Comparison of ENCODE assay signal across 8 cellular contexts in genomic region chr14:100108042-100108825, GRCh38. TPM values are rescaled to one million over a fixed set of nuclear protein-coding genes. Genes with fewer than 3 reads are reported as not detected.
DNase-seq lines count a peak whose midpoint lies in the region; ATAC-seq and TF ChIP-seq lines count a peak whose summit lies in the region.

No MANE protein-coding gene starts in this region.

- H3K27ac Mint-ChIP-seq in dendritic cell treated with granulocyte-macrophage colony-stimulating factor and Interleukin-4, amounts not matched to agents 40 ng/mL and 50 ng/mL, for 4 days, result peak overlapping the region; percentile 43

- DNase-seq in ACHN, result peak; percentile 53
- DNase-seq in NCI-H524 treated with DMSO at 0.1 percent for 48 hours (lab: John Stamatoyannopoulos, UW), result peak; percentile 33
- peak; percentile 89 to 91 for DNase-seq in activated CD4-positive, alpha-beta T cell treated with anti-CD3 and anti-CD28 coated beads, Interleukin-2, amount 50 U/mL, for 4 hours
- peak; percentile 86 for DNase-seq in lower lobe of right lung
- peak; percentile 71 for DNase-seq in stimulated activated CD8-positive, alpha-beta memory T cell treated with anti-CD3 and anti-CD28 coated beads, Interleukin-15, amount 100 ng/mL, for 24 hours (ENCODE audit: low read depth)

- H3K27ac ChIP-seq in lower lobe of right lung, result peak overlapping the region; percentile 14

- no peak overlapping the region for H3K4me3 Mint-ChIP-seq in dendritic cell treated with granulocyte-macrophage colony-stimulating factor and Interleukin-4, amounts not matched to agents 40 ng/mL and 50 ng/mL, for 4 days

- in situ Hi-C loops in ACHN (cut with HindIII; ENCODE audit: low pct_ligation_motif_present, low pct_unique_long_range_greater_than_20kb, low sequenced_read_pairs), result no loop called here

- H3K36me3 Mint-ChIP-seq in dendritic cell treated with granulocyte-macrophage colony-stimulating factor and Interleukin-4, amounts not matched to agents 40 ng/mL and 50 ng/mL, for 4 days (ENCODE audit: low read depth), result peaks cover 95% of the 10 kb centered on the region

- TF ChIP-seq CTCF in lower lobe of right lung (IDR thresholded peaks at IDR 0.05), result peak; percentile 90

- no peaks in the 10 kb centered on the region for H3K27me3 Mint-ChIP-seq in dendritic cell treated with granulocyte-macrophage colony-stimulating factor and Interleukin-4, amounts not matched to agents 40 ng/mL and 50 ng/mL, for 4 days

- no peak overlapping the region for H3K4me3 ChIP-seq in lower lobe of right lung

- H3K27me3 ChIP-seq in lower lobe of right lung (ENCODE audit: low read depth), result no peaks in the 10 kb centered on the region

- no peaks in the 10 kb centered on the region for H3K36me3 ChIP-seq in lower lobe of right lung

- H3K4me1 Mint-ChIP-seq in dendritic cell treated with granulocyte-macrophage colony-stimulating factor and Interleukin-4, amounts not matched to agents 40 ng/mL and 50 ng/mL, for 4 days (ENCODE audit: low read depth), result peaks cover 73% of the 10 kb centered on the region

- intact Hi-C loops in dendritic cell treated with granulocyte-macrophage colony-stimulating factor and Interleukin-4, amounts not matched to agents 40 ng/mL and 50 ng/mL, for 4 days (cut with micrococcal nuclease), result loop anchor here (1.0 to 2.0 kb wide), 2 partner anchors 85 to 125 kb away; no protein-coding TSS in a partner anchor
- intact Hi-C loops in lower lobe of right lung (cut with DNase I), result no loop called here

- no peaks in the 10 kb centered on the region for H3K9me3 ChIP-seq in lower lobe of right lung

- H3K9me3 Mint-ChIP-seq in dendritic cell treated with granulocyte-macrophage colony-stimulating factor and Interleukin-4, amounts not matched to agents 40 ng/mL and 50 ng/mL, for 4 days, result no peaks in the 10 kb centered on the region

- ATAC-seq in GM18858 (IDR thresholded peaks at IDR 0.05; ENCODE audit: unreplicated experiment), result peak; percentile 67
- peak; percentile 81 for ATAC-seq in HG03342 (IDR thresholded peaks at IDR 0.05; ENCODE audit: unreplicated experiment)
- peak; percentile 83 to 86 for ATAC-seq in lower lobe of right lung

- H3K4me1 ChIP-seq in lower lobe of right lung, result peaks cover 60% of the 10 kb centered on the region

RNA-seq across cellular contexts. Expression of gene EVL, which starts 43.0 kb away (rescaled TPM):
- total RNA-seq in lower lobe of right lung, result 226 TPM

RNA-seq across cellular contexts. Expression of gene DEGS2, which starts 51.2 kb away (rescaled TPM):
- total RNA-seq in lower lobe of right lung, result 5.8 TPM

Comparison
In these comparisons a context has a peak if more than half of its experiments do, and no peak if none do; other contexts are left out.
1. DNase-seq: peak in every context shown above with its lines; median percentile 90 in activated CD4-positive, alpha-beta T cell treated with anti-CD3 and anti-CD28 coated beads, Interleukin-2, amount 50 U/mL, for 4 hours; 86 in lower lobe of right lung; 71 in stimulated activated CD8-positive, alpha-beta memory T cell treated with anti-CD3 and anti-CD28 coated beads, Interleukin-15, amount 100 ng/mL, for 24 hours; 53 in ACHN; 33 in NCI-H524 treated with DMSO at 0.1 percent for 48 hours.